19 cellular contexts compared by ENCODE assay signal in the genomic region with DNA sequence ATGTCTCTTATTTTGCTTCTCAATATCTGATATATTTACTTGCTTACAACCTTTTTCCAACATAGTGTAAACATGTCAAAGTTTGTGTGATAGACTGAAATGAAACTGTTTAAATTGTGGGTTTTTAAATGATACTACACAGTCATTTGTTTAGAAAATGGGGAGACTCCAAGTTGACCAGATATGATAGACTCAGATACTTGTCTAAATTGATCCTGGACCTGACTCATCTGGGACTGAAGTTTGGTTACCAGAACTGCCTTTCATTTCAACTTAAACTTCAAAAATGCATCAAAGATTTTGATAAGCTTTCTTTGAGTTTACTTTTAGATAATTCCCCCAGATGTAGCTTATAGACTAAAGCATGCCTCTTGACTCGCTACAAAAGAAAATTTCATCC. TPM values are rescaled to one million over a fixed set of nuclear protein-coding genes. Genes with fewer than 3 reads are reported as not detected.
DNase-seq lines count a peak whose midpoint lies in the region; FAIRE-seq and TF ChIP-seq lines count a peak whose summit lies in the region.
"Had no signal": no experiment of that assay in that cellular context is flagged by ENCODE, and none has a peak within 500 bp of the region (broad histone marks: within the 10 kb centered on the region; RNA-seq: fewer than 3 reads in every experiment).

No MANE protein-coding gene starts in this region.

- peaks cover 80% of the 10 kb centered on the region for H3K4me1 Mint-ChIP-seq in nephron progenitor cell

- H3K27me3 ChIP-seq in KMS-11 (ENCODE audit: insufficient read depth, low read depth) (no peaks in the 10 kb centered on the region), OCI-LY1 (ENCODE audit: insufficient read depth, low read length) (no peaks in the 10 kb centered on the region)
- H3K27me3 ChIP-seq: BE2C had no signal

- H3K9me3 Mint-ChIP-seq in nephron progenitor cell: peaks cover 16% of the 10 kb centered on the region
- H3K9me3 Mint-ChIP-seq: CD4-positive, alpha-beta T cell had no signal

- peaks cover 20% of the 10 kb centered on the region for H3K36me3 Mint-ChIP-seq in nephron progenitor cell (ENCODE audit: low read depth)

- peak overlapping the region; percentile 85 for H3K27ac Mint-ChIP-seq in nephron progenitor cell
- H3K27ac Mint-ChIP-seq: CD4-positive, alpha-beta T cell; HFFc6 had no signal

- TF ChIP-seq CTCF in KMS-11 (conservative IDR thresholded peaks at IDR 0.05; ENCODE audit: low read depth, low read length) (no peak), OCI-LY1 (IDR thresholded peaks at IDR 0.05; ENCODE audit: low read length) (no peak), nephron progenitor cell (IDR thresholded peaks at IDR 0.05) (no peak)

- H3K9ac ChIP-seq in KMS-11: 0 out of 2 replicates have a peak overlapping the region, but pooled peaks have one; percentile 38
- no peak overlapping the region for H3K9ac ChIP-seq in OCI-LY1 (ENCODE audit: low read length)
- H3K9ac ChIP-seq: GM23248 had no signal

- H3K4me3 ChIP-seq in KMS-11 (IDR thresholded peaks at IDR 0.05; ENCODE audit: insufficient read depth, low read depth, low read length) (no peak overlapping the region), OCI-LY1 (ENCODE audit: low read depth, low read length, poor library complexity, severe bottlenecking) (no peak overlapping the region)
- H3K4me3 ChIP-seq: GM23248, K562 had no signal

- H3K4me1 ChIP-seq in KMS-11 (ENCODE audit: low read depth, poor library complexity, severe bottlenecking) (peaks cover 54% of the 10 kb centered on the region), OCI-LY1 (ENCODE audit: insufficient read depth, low read length, severe bottlenecking) (peaks cover 60% of the 10 kb centered on the region)
- H3K4me1 ChIP-seq: Caco-2 had no signal

- H3K9me3 ChIP-seq in OCI-LY1 (ENCODE audit: low read length): no peaks in the 10 kb centered on the region
- H3K9me3 ChIP-seq: BE2C, Caco-2 had no signal

- no peaks in the 10 kb centered on the region for H3K36me3 ChIP-seq in KMS-11 (ENCODE audit: insufficient read depth)
- no peaks in the 10 kb centered on the region for H3K36me3 ChIP-seq in OCI-LY1 (ENCODE audit: insufficient read depth, low read length)
- H3K36me3 ChIP-seq: BE2C had no signal

- H3K4me2 ChIP-seq in KMS-11: peak overlapping the region; percentile 98
- no peak overlapping the region for H3K4me2 ChIP-seq in OCI-LY1 (ENCODE audit: low read length)

- peak overlapping the region; percentile 32 for H3K4me3 Mint-ChIP-seq in nephron progenitor cell
- H3K4me3 Mint-ChIP-seq: CD4-positive, alpha-beta T cell; HFFc6 had no signal

- H2AFZ ChIP-seq in KMS-11 (ENCODE audit: low read depth): peak overlapping the region; percentile 62; the same call in 1 of the 2 replicates
- no peak overlapping the region for H2AFZ ChIP-seq in OCI-LY1 (ENCODE audit: low read length)
- H2AFZ ChIP-seq: GM23248 had no signal

- DNase-seq in GM12892 (ENCODE audit: insufficient read length): no peak
- DNase-seq in nephron progenitor cell: no peak
- DNase-seq in H54 (ENCODE audit: insufficient read length, low spot score): no peak
- no peak for DNase-seq in HUDEP-2 (lab: John Stamatoyannopoulos, UW; ENCODE audit: unreplicated experiment in 76 of 76)
- no peak for DNase-seq in activated CD8-positive, alpha-beta memory T cell treated with anti-CD3 and anti-CD28 coated beads for 24 hours
- no peak for DNase-seq in NCI-H748 (lab: John Stamatoyannopoulos, UW; ENCODE audit: unreplicated experiment)
- DNase-seq: BE2C; Caco-2; CD4-positive, alpha-beta T cell; GDM1; GM23248; HFFc6; Karpas-422 had no signal

- no peaks in the 10 kb centered on the region for H3K27me3 Mint-ChIP-seq in nephron progenitor cell (ENCODE audit: low read depth, poor library complexity)
- H3K27me3 Mint-ChIP-seq: CD4-positive, alpha-beta T cell had no signal

- peaks cover 6% of the 10 kb centered on the region; the same call in 1 of the 2 replicates for H3F3A ChIP-seq in OCI-LY1 (ENCODE audit: insufficient read depth, low read length)

- H4K20me1 ChIP-seq in KMS-11 (ENCODE audit: insufficient read depth) (no peaks in the 10 kb centered on the region), OCI-LY1 (ENCODE audit: insufficient read depth, low read length) (no peaks in the 10 kb centered on the region)

- H3K79me2 ChIP-seq in KMS-11 (ENCODE audit: insufficient read depth, low read depth) (no peaks in the 10 kb centered on the region), OCI-LY1 (ENCODE audit: insufficient read depth, low read length) (no peaks in the 10 kb centered on the region)

- peak overlapping the region; percentile 92 for H3K27ac ChIP-seq in KMS-11
- peak overlapping the region; percentile 96 for H3K27ac ChIP-seq in OCI-LY1 (ENCODE audit: low read depth, low read length, poor library complexity, severe bottlenecking)
- H3K27ac ChIP-seq: C4-2B, GM23248 had no signal

- no peaks in the 10 kb centered on the region for H3K9me2 ChIP-seq in OCI-LY1 (ENCODE audit: low read depth, low read length)

- FAIRE-seq in GM12892 (lab: Jason Lieb, UNC): peak; percentile 60
- no peak for FAIRE-seq in H54 (lab: Jason Lieb, UNC)
- FAIRE-seq: D721Med, GM19239, K562 had no signal

- TF ChIP-seq POLR2A in GM12892 (IDR thresholded peaks at IDR 0.05; ENCODE audit: low read depth, low read length) (no peak), H54 (IDR thresholded peaks at IDR 0.05; ENCODE audit: low read depth, low read length) (no peak)

RNA-seq across cellular contexts. Expression of gene PRL, which starts 27.0 kb away (rescaled TPM):
- 0.76 TPM for polyA plus RNA-seq in GM12892 (2012; ENCODE audit: missing spikeins)
- polyA plus RNA-seq: K562 had no signal
